In genomic region chr4:7697326-7697725, GRCh38 we compare ENCODE assay signal across 19 cellular contexts.
"Had no signal": no experiment of that assay in that cellular context is flagged by ENCODE, and none has a peak within 500 bp of the region (broad histone marks: within the 10 kb centered on the region; RNA-seq: fewer than 3 reads in every experiment).

No MANE protein-coding gene starts in this region.

- H3K27ac ChIP-seq: psoas muscle, sigmoid colon, spleen, uterus had no signal

- H3K27me3 Mint-ChIP-seq: activated CD4-positive, alpha-beta T cell treated with anti-CD3 and anti-CD28 coated beads, Interleukin-2, amount 10 ng/mL, durations not matched to agents 24 days and 14 days had no signal

- H3K27me3 ChIP-seq: ovary, tibial nerve, uterus had no signal

- H3K36me3 Mint-ChIP-seq: memory B cell; stimulated activated naive B cell treated with anti-CD40 and anti-IgM and Interleukin-4, amounts not matched to agents 10 μg/mL and 1 μg/mL and 100 μg/mL, for 72 hours had no signal

- H3K9me3 Mint-ChIP-seq: activated CD4-positive, alpha-beta T cell treated with anti-CD3 and anti-CD28 coated beads, Interleukin-2, amount 10 ng/mL, durations not matched to agents 24 days and 14 days; activated naive CD4-positive, alpha-beta T cell treated with anti-CD3 and anti-CD28 coated beads for 36 hours; activated T-cell treated with anti-CD3 and anti-CD28 coated beads, Interleukin-2, amount 50 U/mL, for 24 hours had no signal

- H3K4me3 ChIP-seq: ovary, psoas muscle, sigmoid colon, spleen, tibial nerve, uterus had no signal

- DNase-seq: activated CD4-positive, alpha-beta T cell treated with anti-CD3 and anti-CD28 coated beads, Interleukin-2, amount 10 ng/mL, durations not matched to agents 24 days and 14 days; activated CD8-positive, alpha-beta T cell treated with anti-CD3 and anti-CD28 coated beads, Interleukin-2, amount 10 ng/mL, durations not matched to agents 7 days and 5 days; activated naive CD4-positive, alpha-beta T cell treated with anti-CD3 and anti-CD28 coated beads for 36 hours; activated T-cell treated with anti-CD3 and anti-CD28 coated beads, Interleukin-2, amount 50 U/mL, for 24 hours; aorta; cortex of kidney; erythroblast; head of caudate nucleus; ovary; sigmoid colon; spleen; stimulated activated naive B cell treated with anti-CD40 and anti-IgM and Interleukin-4, amounts not matched to agents 10 μg/mL and 1 μg/mL and 100 μg/mL, for 72 hours; substantia nigra; T-helper 1 cell; T-helper 9 cell; uterus had no signal

- H3K4me1 ChIP-seq: psoas muscle, sigmoid colon had no signal

- H3K27ac Mint-ChIP-seq: activated CD4-positive, alpha-beta T cell treated with anti-CD3 and anti-CD28 coated beads, Interleukin-2, amount 10 ng/mL, durations not matched to agents 24 days and 14 days; activated CD8-positive, alpha-beta T cell treated with anti-CD3 and anti-CD28 coated beads, Interleukin-2, amount 10 ng/mL, durations not matched to agents 7 days and 5 days; activated naive CD4-positive, alpha-beta T cell treated with anti-CD3 and anti-CD28 coated beads for 36 hours; activated T-cell treated with anti-CD3 and anti-CD28 coated beads, Interleukin-2, amount 50 U/mL, for 24 hours; memory B cell; stimulated activated naive B cell treated with anti-CD40 and anti-IgM and Interleukin-4, amounts not matched to agents 10 μg/mL and 1 μg/mL and 100 μg/mL, for 72 hours had no signal

- H3K9me3 ChIP-seq: ovary, psoas muscle, sigmoid colon, spleen, tibial nerve, uterus had no signal

- H3K4me1 Mint-ChIP-seq: activated CD4-positive, alpha-beta T cell treated with anti-CD3 and anti-CD28 coated beads, Interleukin-2, amount 10 ng/mL, durations not matched to agents 24 days and 14 days; memory B cell; stimulated activated naive B cell treated with anti-CD40 and anti-IgM and Interleukin-4, amounts not matched to agents 10 μg/mL and 1 μg/mL and 100 μg/mL, for 72 hours had no signal

- H3K4me3 Mint-ChIP-seq: activated CD4-positive, alpha-beta T cell treated with anti-CD3 and anti-CD28 coated beads, Interleukin-2, amount 10 ng/mL, durations not matched to agents 24 days and 14 days; activated CD8-positive, alpha-beta T cell treated with anti-CD3 and anti-CD28 coated beads, Interleukin-2, amount 10 ng/mL, durations not matched to agents 7 days and 5 days; activated naive CD4-positive, alpha-beta T cell treated with anti-CD3 and anti-CD28 coated beads for 36 hours; activated T-cell treated with anti-CD3 and anti-CD28 coated beads, Interleukin-2, amount 50 U/mL, for 24 hours; memory B cell; stimulated activated naive B cell treated with anti-CD40 and anti-IgM and Interleukin-4, amounts not matched to agents 10 μg/mL and 1 μg/mL and 100 μg/mL, for 72 hours had no signal

- H3K36me3 ChIP-seq: ovary, sigmoid colon, spleen, uterus had no signal
